Comparison of ENCODE assay signal across 8 cellular contexts in the genomic region with DNA sequence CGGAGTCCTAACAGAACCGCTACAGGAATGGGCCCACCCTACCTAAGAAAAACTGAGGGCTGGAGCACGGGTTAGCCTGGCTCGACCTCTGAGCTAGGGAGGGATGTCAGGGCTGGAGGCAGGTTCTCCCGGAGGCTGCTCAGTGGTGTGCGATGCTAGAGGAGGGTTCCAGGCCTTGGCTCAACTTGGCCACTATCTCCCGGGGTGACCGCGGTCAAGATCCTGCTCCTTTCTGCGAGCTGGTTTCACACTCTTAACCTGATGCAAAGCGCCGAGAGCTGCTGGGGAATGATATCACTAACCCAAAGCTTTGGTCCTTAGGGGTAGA. TPM values are rescaled to one million over a fixed set of nuclear protein-coding genes. Genes with fewer than 3 reads are reported as not detected.
A peak's percentile ranks its signal among the peaks of the same experiment; 100 is the strongest.
DNase-seq lines count a peak whose midpoint lies in the region; ATAC-seq and TF ChIP-seq lines count a peak whose summit lies in the region.

No MANE protein-coding gene starts in this region.

- H3K4me1 Mint-ChIP-seq in CD14-positive monocyte, result peaks cover 18% of the 10 kb centered on the region
- H3K4me1 Mint-ChIP-seq in activated T-helper 1 cell treated with anti-CD3 and anti-CD28 coated beads, Interleukin-12 subunit alpha, Interleukin-12 subunit beta, Interleukin-2, Interleukin-4 antibody, amounts not matched to agents 30 ng/mL and 10 ng/mL and 1 ng/mL, durations not matched to agents 14 hours and 24 hours and 36 hours (ENCODE audit: low read depth), result peaks cover 23% of the 10 kb centered on the region

- no peak for TF ChIP-seq CTCF in CD14-positive monocyte (IDR thresholded peaks at IDR 0.05)

- H3K36me3 Mint-ChIP-seq in CD14-positive monocyte, result peaks cover 20 to 24% of the 10 kb centered on the region in 2 donors
- H3K36me3 Mint-ChIP-seq in activated T-helper 1 cell treated with anti-CD3 and anti-CD28 coated beads, Interleukin-12 subunit alpha, Interleukin-12 subunit beta, Interleukin-2, Interleukin-4 antibody, amounts not matched to agents 30 ng/mL and 10 ng/mL and 1 ng/mL, durations not matched to agents 14 hours and 24 hours and 36 hours (ENCODE audit: low read depth), result peaks cover 12% of the 10 kb centered on the region

- H3K4me3 Mint-ChIP-seq in CD14-positive monocyte, result peak overlapping the region; percentile 99 to 100
- H3K4me3 Mint-ChIP-seq in activated T-helper 1 cell treated with anti-CD3 and anti-CD28 coated beads, Interleukin-12 subunit alpha, Interleukin-12 subunit beta, Interleukin-2, Interleukin-4 antibody, amounts not matched to agents 30 ng/mL and 10 ng/mL and 1 ng/mL, durations not matched to agents 14 hours and 24 hours and 36 hours, result peak overlapping the region; percentile 98

- H3K4me3 ChIP-seq in iPS DF 6.9 (ENCODE audit: low read length), result peak overlapping the region; percentile 85

- no peaks in the 10 kb centered on the region for H3K9me3 Mint-ChIP-seq in CD14-positive monocyte
- no peaks in the 10 kb centered on the region for H3K9me3 Mint-ChIP-seq in activated T-helper 1 cell treated with anti-CD3 and anti-CD28 coated beads, Interleukin-12 subunit alpha, Interleukin-12 subunit beta, Interleukin-2, Interleukin-4 antibody, amounts not matched to agents 30 ng/mL and 10 ng/mL and 1 ng/mL, durations not matched to agents 14 hours and 24 hours and 36 hours

- ATAC-seq in HG02678 (IDR thresholded peaks at IDR 0.05; ENCODE audit: unreplicated experiment), result peak; percentile 26
- ATAC-seq in stimulated activated naive CD8-positive, alpha-beta T cell treated with anti-CD3 and anti-CD28 coated beads, Interleukin-15, Interleukin-2, amounts not matched to agents 100 U/mL and 50 U/mL, for 24 hours, result peak; percentile 20

- intact Hi-C loops in CD14-positive monocyte (cut with micrococcal nuclease), result loop anchor here (5.0 to 10.0 kb wide), 6 partner anchors 111 to 1812 kb away; partner anchors contain the start of genes URI1 (in 2 of the 2), C19orf12 (in 1 of the 2) and UQCRFS1 (in 1 of the 2)
- intact Hi-C loops in activated T-helper 1 cell treated with anti-CD3 and anti-CD28 coated beads, Interleukin-12 subunit alpha, Interleukin-12 subunit beta, Interleukin-2, Interleukin-4 antibody, amounts not matched to agents 30 ng/mL and 10 ng/mL and 1 ng/mL, durations not matched to agents 14 hours and 24 hours and 36 hours (cut with micrococcal nuclease), result loop anchor here (1.0 to 5.0 kb wide), 8 partner anchors 19 to 336 kb away; partner anchors contain the start of genes CCNE1, URI1 and VSTM2B

- H3K27ac ChIP-seq in iPS DF 6.9 (ENCODE audit: low read length), result no peak overlapping the region

- no peaks in the 10 kb centered on the region for H3K9me3 ChIP-seq in iPS DF 6.9 (ENCODE audit: control insufficient read depth, insufficient read depth, low read length)

- 0 out of 2 replicates have a peak, but pooled peaks cover 2% of the 10 kb centered on the region for H3K36me3 ChIP-seq in iPS DF 6.9 (ENCODE audit: control insufficient read depth, insufficient read depth, low read length)

- H3K27ac Mint-ChIP-seq in CD14-positive monocyte, result peak overlapping the region; percentile 98 to 100 (median 100)
- H3K27ac Mint-ChIP-seq in activated T-helper 1 cell treated with anti-CD3 and anti-CD28 coated beads, Interleukin-12 subunit alpha, Interleukin-12 subunit beta, Interleukin-2, Interleukin-4 antibody, amounts not matched to agents 30 ng/mL and 10 ng/mL and 1 ng/mL, durations not matched to agents 14 hours and 24 hours and 36 hours, result peak overlapping the region; percentile 100

- no peaks in the 10 kb centered on the region for H3K4me1 ChIP-seq in iPS DF 6.9 (ENCODE audit: control insufficient read depth, insufficient read depth, low read length)

- H3K27me3 ChIP-seq in iPS DF 6.9 (ENCODE audit: control insufficient read depth, insufficient read depth, low read length), result no peaks in the 10 kb centered on the region

- no peak for DNase-seq in CD14-positive monocyte (ENCODE audit: low spot score)
- no peak for DNase-seq in activated T-helper 1 cell treated with anti-CD3 and anti-CD28 coated beads, Interleukin-12 subunit alpha, Interleukin-12 subunit beta, Interleukin-2, Interleukin-4 antibody, amounts not matched to agents 30 ng/mL and 10 ng/mL and 1 ng/mL, durations not matched to agents 14 hours and 24 hours and 36 hours (ENCODE audit: low spot score)
- DNase-seq in iPS DF 6.9 (ENCODE audit: low read depth, low spot score), result no peak
- DNase-seq in stimulated activated naive CD8-positive, alpha-beta T cell treated with anti-CD3 and anti-CD28 coated beads, Interleukin-15, Interleukin-2, amounts not matched to agents 100 U/mL and 50 U/mL, for 24 hours, result no peak
- DNase-seq in central memory CD4-positive, alpha-beta T cell, result no peak
- DNase-seq in SW 1271 (lab: John Stamatoyannopoulos, UW), result no peak
- no peak for DNase-seq in NCI-H1105 (lab: John Stamatoyannopoulos, UW)

- peaks cover 0 to 6% (median 1%) of the 10 kb centered on the region in 3 donors for H3K27me3 Mint-ChIP-seq in CD14-positive monocyte (ENCODE audit: low read depth in 3 of 3)
- no peaks in the 10 kb centered on the region for H3K27me3 Mint-ChIP-seq in activated T-helper 1 cell treated with anti-CD3 and anti-CD28 coated beads, Interleukin-12 subunit alpha, Interleukin-12 subunit beta, Interleukin-2, Interleukin-4 antibody, amounts not matched to agents 30 ng/mL and 10 ng/mL and 1 ng/mL, durations not matched to agents 14 hours and 24 hours and 36 hours (ENCODE audit: insufficient read depth)

- no CpG with 5 or more reads among the region's 12 CpGs for WGBS in iPS DF 6.9 (ENCODE audit: insufficient coverage, insufficient read length)

RNA-seq across cellular contexts. Expression of gene POP4, which starts 0.3 kb away (rescaled TPM):
- 100 to 1,000 TPM; 161 to 162 TPM for polyA plus RNA-seq in CD14-positive monocyte
- 115 and 119 TPM in 2 replicates for total RNA-seq in activated T-helper 1 cell treated with anti-CD3 and anti-CD28 coated beads, Interleukin-12 subunit alpha, Interleukin-12 subunit beta, Interleukin-2, Interleukin-4 antibody, amounts not matched to agents 30 ng/mL and 10 ng/mL and 1 ng/mL, durations not matched to agents 14 hours and 24 hours and 36 hours

RNA-seq across cellular contexts. Expression of gene PLEKHF1, which starts 58.9 kb away (rescaled TPM):
- polyA plus RNA-seq in CD14-positive monocyte, result under 1 TPM; 0.11 to 0.26 TPM
- 30.9 and 35.0 TPM in 2 replicates for total RNA-seq in activated T-helper 1 cell treated with anti-CD3 and anti-CD28 coated beads, Interleukin-12 subunit alpha, Interleukin-12 subunit beta, Interleukin-2, Interleukin-4 antibody, amounts not matched to agents 30 ng/mL and 10 ng/mL and 1 ng/mL, durations not matched to agents 14 hours and 24 hours and 36 hours
